16 cellular contexts compared by ENCODE assay signal in genomic region chr5:172720655-172721054, GRCh38.
"Had no signal": no experiment of that assay in that cellular context is flagged by ENCODE, and none has a peak within 500 bp of the region (broad histone marks: within the 10 kb centered on the region; RNA-seq: fewer than 3 reads in every experiment).

No MANE protein-coding gene starts in this region.

- DNase-seq: activated CD4-positive, alpha-beta T cell treated with anti-CD3 and anti-CD28 coated beads for 1 hour; activated CD4-positive, alpha-beta T cell treated with anti-CD3 and anti-CD28 coated beads, Interleukin-2, amount 50 U/mL, for 1 hour; activated CD8-positive, alpha-beta T cell treated with anti-CD3 and anti-CD28 coated beads, Interleukin-2, amount 10 ng/mL, durations not matched to agents 7 days and 5 days; activated gamma-delta T cell treated with Interleukin-2 at 50 U/mL for 16 hours; anterior cingulate cortex; dermis blood vessel endothelial cell; effector CD8-positive, alpha-beta T cell; erythroblast; foreskin fibroblast; occipital lobe; stimulated activated CD4-positive, alpha-beta T cell treated with anti-CD3 and anti-CD28 coated beads, Interleukin-12 subunit alpha, Interleukin-12 subunit beta, amount 100 ng/mL, for 4 hours; stimulated activated CD4-positive, alpha-beta T cell treated with anti-CD3 and anti-CD28 coated beads, Interleukin-4, amount 100 ng/mL, for 4 hours; stimulated activated naive CD8-positive, alpha-beta T cell treated with anti-CD3 and anti-CD28 coated beads, Interleukin-15, Interleukin-2, amounts not matched to agents 100 U/mL and 50 U/mL, for 24 hours; T-cell; T-helper 9 cell had no signal

- ATAC-seq: activated CD8-positive, alpha-beta T cell treated with anti-CD3 and anti-CD28 coated beads, Interleukin-2, amount 10 ng/mL, durations not matched to agents 7 days and 5 days; left lobe of liver; stimulated activated naive CD8-positive, alpha-beta T cell treated with anti-CD3 and anti-CD28 coated beads, Interleukin-15, Interleukin-2, amounts not matched to agents 100 U/mL and 50 U/mL, for 24 hours; T-cell had no signal
